In genomic region chr16:31407406-31407805, GRCh38 we compare ENCODE assay signal across 33 cellular contexts. TPM values are rescaled to one million over a fixed set of nuclear protein-coding genes. Genes with fewer than 3 reads are reported as not detected.
"Had no signal": no experiment of that assay in that cellular context is flagged by ENCODE, and none has a peak within 500 bp of the region (broad histone marks: within the 10 kb centered on the region; RNA-seq: fewer than 3 reads in every experiment).

No MANE protein-coding gene starts in this region.

- H3K4me1 Mint-ChIP-seq: neural crest cell; stimulated activated memory B cell treated with anti-CD40 and anti-IgM and Interleukin-4, amounts not matched to agents 10 μg/mL and 1 μg/mL and 100 μg/mL, for 72 hours; stimulated activated naive CD8-positive, alpha-beta T cell treated with anti-CD3 and anti-CD28 coated beads, Interleukin-15, amount 100 ng/mL, for 72 hours had no signal

- H3K27me3 Mint-ChIP-seq: natural killer cell treated with Interleukin-12 subunit alpha and Interleukin-12 subunit beta and Interleukin-15 and Interleukin-18, amount 100 ng/mL, for 72 hours had no signal

- H3K9ac ChIP-seq: parathyroid adenoma had no signal

- H3K4me3 ChIP-seq: ovary, psoas muscle, skin epidermis, smooth muscle cell, spleen, suprapubic skin, testis, tibial artery, transverse colon, upper lobe of left lung, vagina had no signal

- H3K4me3 Mint-ChIP-seq: naive thymus-derived CD8-positive, alpha-beta T cell; natural killer cell treated with Interleukin-12 subunit alpha and Interleukin-12 subunit beta and Interleukin-15 and Interleukin-18, amount 100 ng/mL, for 72 hours; nephron progenitor cell; neural crest cell; stimulated activated memory B cell treated with anti-CD40 and anti-IgM and Interleukin-4, amounts not matched to agents 10 μg/mL and 1 μg/mL and 100 μg/mL, for 72 hours; stimulated activated naive CD8-positive, alpha-beta T cell treated with anti-CD3 and anti-CD28 coated beads, Interleukin-15, amount 100 ng/mL, for 72 hours had no signal

- H3K9me3 Mint-ChIP-seq: naive thymus-derived CD8-positive, alpha-beta T cell; natural killer cell treated with Interleukin-12 subunit alpha and Interleukin-12 subunit beta and Interleukin-15 and Interleukin-18, amount 100 ng/mL, for 72 hours; nephron progenitor cell; neural crest cell; stimulated activated memory B cell treated with anti-CD40 and anti-IgM and Interleukin-4, amounts not matched to agents 10 μg/mL and 1 μg/mL and 100 μg/mL, for 72 hours; stimulated activated naive CD8-positive, alpha-beta T cell treated with anti-CD3 and anti-CD28 coated beads, Interleukin-15, amount 100 ng/mL, for 72 hours had no signal

- H3K4me2 ChIP-seq: smooth muscle cell had no signal

- H3K9me3 ChIP-seq: ovary, psoas muscle, spleen, suprapubic skin, testis, tibial artery, transverse colon, upper lobe of left lung, vagina had no signal

- DNase-seq: naive thymus-derived CD8-positive, alpha-beta T cell; nephron progenitor cell; occipital lobe; ovary; psoas muscle; right cardiac atrium; stimulated activated CD4-positive, alpha-beta T cell treated with anti-CD3 and anti-CD28 coated beads, Interleukin-12 subunit alpha, Interleukin-12 subunit beta, amount 100 ng/mL, for 4 hours; stimulated activated CD4-positive, alpha-beta T cell treated with anti-CD3 and anti-CD28 coated beads, Interleukin-1b, Interleukin-23, amount 100 ng/mL, for 48 hours; stimulated activated CD4-positive, alpha-beta T cell treated with anti-CD3 and anti-CD28 coated beads, Interleukin-4, amount 100 ng/mL, for 1 hour; stimulated activated CD4-positive, alpha-beta T cell treated with anti-CD3 and anti-CD28 coated beads, Interleukin-4, amount 100 ng/mL, for 4 hours; stimulated activated CD8-positive, alpha-beta memory T cell treated with anti-CD3 and anti-CD28 coated beads, Interleukin-4, amount 100 ng/mL, for 48 hours; stimulated activated naive CD4-positive, alpha-beta T cell; stimulated activated naive CD8-positive, alpha-beta T cell treated with anti-CD3 and anti-CD28 coated beads, Interleukin-15, amount 100 ng/mL, for 72 hours; stimulated activated naive CD8-positive, alpha-beta T cell treated with anti-CD3 and anti-CD28 coated beads, Interleukin-15, Interleukin-2, amounts not matched to agents 100 U/mL and 50 U/mL, for 24 hours; substantia nigra; testis; tibial artery; transverse colon; upper lobe of left lung had no signal

- H3K27ac Mint-ChIP-seq: natural killer cell treated with Interleukin-12 subunit alpha and Interleukin-12 subunit beta and Interleukin-15 and Interleukin-18, amount 100 ng/mL, for 72 hours; nephron progenitor cell; progenitor cell of endocrine pancreas; stimulated activated memory B cell treated with anti-CD40 and anti-IgM and Interleukin-4, amounts not matched to agents 10 μg/mL and 1 μg/mL and 100 μg/mL, for 72 hours had no signal

- H3K27me3 ChIP-seq: ovary, testis, transverse colon, upper lobe of left lung, vagina had no signal

- H3K27ac ChIP-seq: ovary, parathyroid adenoma, psoas muscle, skin epidermis, spleen, suprapubic skin, testis, tibial artery, transverse colon, upper lobe of left lung, vagina had no signal

- H3K4me1 ChIP-seq: parathyroid adenoma, psoas muscle, spleen, suprapubic skin, testis, tibial artery, transverse colon, upper lobe of left lung, vagina had no signal

- H3K36me3 ChIP-seq: ovary, spleen, suprapubic skin, tibial artery, transverse colon, upper lobe of left lung, vagina had no signal

- H3K79me2 ChIP-seq: parathyroid adenoma had no signal

- H3K36me3 Mint-ChIP-seq: naive thymus-derived CD8-positive, alpha-beta T cell; natural killer cell treated with Interleukin-12 subunit alpha and Interleukin-12 subunit beta and Interleukin-15 and Interleukin-18, amount 100 ng/mL, for 72 hours; stimulated activated memory B cell treated with anti-CD40 and anti-IgM and Interleukin-4, amounts not matched to agents 10 μg/mL and 1 μg/mL and 100 μg/mL, for 72 hours had no signal

- H2AFZ ChIP-seq: parathyroid adenoma had no signal

RNA-seq across cellular contexts. Expression of gene ITGAD, which starts 14.3 kb away (rescaled TPM):
- total RNA-seq: naive thymus-derived CD8-positive, alpha-beta T cell; neural crest cell; occipital lobe; osteoblast; progenitor cell of endocrine pancreas; renal cortical epithelial cell; right cardiac atrium; smooth muscle cell; suprapubic skin; ureter; vagina had no signal
- polyA plus RNA-seq: right cardiac atrium, smooth muscle cell had no signal

RNA-seq across cellular contexts. Expression of gene COX6A2, which starts 20.8 kb away (rescaled TPM):
- total RNA-seq: naive thymus-derived CD8-positive, alpha-beta T cell; natural killer cell treated with Interleukin-12 subunit alpha and Interleukin-12 subunit beta and Interleukin-15 and Interleukin-18, amount 100 ng/mL, for 72 hours; neural crest cell; occipital lobe; osteoblast; ovary; progenitor cell of endocrine pancreas; renal cortical epithelial cell; sciatic nerve; smooth muscle cell; spleen; suprapubic skin; transverse colon; upper lobe of left lung; ureter; vagina had no signal
- polyA plus RNA-seq: naive thymus-derived CD8-positive, alpha-beta T cell; smooth muscle cell had no signal

RNA-seq across cellular contexts. Expression of gene ITGAX, which starts 52.4 kb away (rescaled TPM):
- total RNA-seq: neural crest cell, progenitor cell of endocrine pancreas had no signal
- polyA plus RNA-seq: smooth muscle cell had no signal
